18 cellular contexts compared by ENCODE assay signal in the genomic region with DNA sequence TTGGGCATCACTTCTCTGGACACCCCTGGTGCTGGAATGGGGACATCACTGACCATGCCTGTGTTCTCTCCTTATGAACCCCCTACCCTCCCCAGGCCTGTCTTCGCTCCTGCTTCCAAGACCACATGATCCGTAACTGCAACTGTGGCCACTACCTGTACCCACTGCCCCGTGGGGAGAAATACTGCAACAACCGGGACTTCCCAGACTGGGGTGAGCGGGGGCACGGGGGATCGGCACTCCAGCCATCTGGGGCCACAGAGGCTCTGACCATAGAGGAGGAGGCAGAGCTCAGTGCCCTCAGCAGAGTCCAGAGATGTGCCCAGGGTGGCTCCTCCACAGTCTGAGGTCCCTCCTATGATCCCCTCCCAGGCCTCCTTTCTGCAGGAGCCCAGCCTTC.
DNase-seq lines count a peak whose midpoint lies in the region; ATAC-seq, FAIRE-seq and TF ChIP-seq lines count a peak whose summit lies in the region.
"Had no signal": no experiment of that assay in that cellular context is flagged by ENCODE, and none has a peak within 500 bp of the region (broad histone marks: within the 10 kb centered on the region; RNA-seq: fewer than 3 reads in every experiment).

No MANE protein-coding gene starts in this region.

- H4K20me1 ChIP-seq in PC-9 (ENCODE audit: insufficient read depth) (no peaks in the 10 kb centered on the region), GM12878 (ENCODE audit: control insufficient read depth, insufficient read depth) (no peaks in the 10 kb centered on the region)

- in situ Hi-C loops in GM12878 (cut with MboI): no loop called here

- RAD21 ChIA-PET in GM12878 (lab: Charles Lee; ENCODE audit: unreplicated experiment): interaction anchor here (1.1 to 1.3 kb wide), 2 partner anchors 10 to 37 kb away, joined by 3 to 4 read pairs; no protein-coding TSS in a partner anchor

- no peak for TF ChIP-seq RAD21 in GM12878 (IDR thresholded peaks at IDR 0.05; ENCODE audit: insufficient read depth, low read depth, low read length)

- peaks cover 15% of the 10 kb centered on the region for H3F3A ChIP-seq in PC-9 (ENCODE audit: insufficient read depth, low read depth)

- no peak overlapping the region for H2BK12ac ChIP-seq in neuronal stem cell (ENCODE audit: low read length)

- H3K27me3 ChIP-seq in PC-9 (ENCODE audit: insufficient read depth, low read depth) (no peaks in the 10 kb centered on the region), GM12878 (replicated peaks in 1 of 2; ENCODE audit: control insufficient read depth in 2 of 2, insufficient read depth in 2 of 2, low read length in 1 of 2) (no peaks in the 10 kb centered on the region; a peak in 1 of 4 replicates), neuronal stem cell (ENCODE audit: control insufficient read depth in 3 of 3, insufficient read depth in 3 of 3, low read depth in 1 of 3, low read length in 3 of 3) (peaks cover 0 to 5% (median 0%) of the 10 kb centered on the region in 3 experiments)

- TF ChIP-seq CTCF in PC-9 (conservative IDR thresholded peaks at IDR 0.05): no peak
- TF ChIP-seq CTCF in GM12878 (IDR thresholded peaks at IDR 0.05 in 2 of 3, conservative IDR thresholded peaks at IDR 0.05 in 1 of 3; ENCODE audit: control insufficient read depth in 2 of 3, extremely low read depth in 1 of 3, insufficient read depth in 1 of 3, low read depth in 3 of 3, low read length in 3 of 3): no peak

- H3K4me2 ChIP-seq in PC-9 (no peak overlapping the region), GM12878 (ENCODE audit: control insufficient read depth, insufficient read depth) (no peak overlapping the region), neuronal stem cell (ENCODE audit: insufficient read depth, low read length, poor library complexity, severe bottlenecking) (no peak overlapping the region)
- H3K4me2 ChIP-seq: GM23338 had no signal

- no peak overlapping the region for H3K18ac ChIP-seq in neuronal stem cell (ENCODE audit: low read length)

- H2AK5ac ChIP-seq in neuronal stem cell (ENCODE audit: low read depth, low read length): peak overlapping the region; percentile 5

- H2AFZ ChIP-seq in PC-9: no peak overlapping the region
- H2AFZ ChIP-seq in GM12878 (ENCODE audit: control insufficient read depth, low read depth, low read length): no peak overlapping the region
- H2AFZ ChIP-seq in neuronal stem cell (ENCODE audit: low read length): no peak overlapping the region
- H2AFZ ChIP-seq: GM23338 had no signal

- POLR2A ChIA-PET in PC-9 (lab: Charles Lee; ENCODE audit: unreplicated experiment) (no interaction called here), GM12878 (lab: Charles Lee) (interaction anchor here (1.0 kb wide), 1 partner anchor 39 kb away, joined by 3 read pairs; no protein-coding TSS in a partner anchor)

- H3K4me1 ChIP-seq in PC-9 (replicated peaks; ENCODE audit: insufficient read depth) (peaks cover 17% of the 10 kb centered on the region), GM12878 (ENCODE audit: control insufficient read depth, insufficient read depth, low read length) (no peaks in the 10 kb centered on the region), neuronal stem cell (ENCODE audit: control insufficient read depth in 2 of 2, insufficient read depth in 1 of 2, low read depth in 1 of 2, low read length in 2 of 2) (peaks cover 0 to 6% of the 10 kb centered on the region in 2 donors)

- H3K4me3 ChIP-seq in PC-9 (no peak overlapping the region), GM12878 (no peak overlapping the region), neuronal stem cell (ENCODE audit: low read length in 2 of 2) (no peak overlapping the region)
- H3K4me3 ChIP-seq: GM23338 had no signal

- H3K9me2 ChIP-seq in PC-9 (ENCODE audit: insufficient read depth): no peaks in the 10 kb centered on the region

- intact Hi-C loops in PC-9 (cut with micrococcal nuclease; ENCODE audit: unreplicated experiment) (no loop called here), GM12878 (cut with micrococcal nuclease; ENCODE audit: unreplicated experiment) (no loop called here)

- H3K4ac ChIP-seq in neuronal stem cell (ENCODE audit: low read length): no peak overlapping the region

- no peak overlapping the region for H4K91ac ChIP-seq in neuronal stem cell (ENCODE audit: low read depth, low read length, poor library complexity)

- no peak overlapping the region for H2BK5ac ChIP-seq in neuronal stem cell (ENCODE audit: low read length)

- no peak for FAIRE-seq in GM12878 (lab: Jason Lieb, UNC)
- FAIRE-seq: G401.6, GM12891, GM18507, H54 had no signal

- no peak for TF ChIP-seq POLR2A in GM12878 (IDR thresholded peaks at IDR 0.05; ENCODE audit: low read depth, low read length)

- H3K79me1 ChIP-seq in neuronal stem cell (ENCODE audit: low read depth, low read length): no peaks in the 10 kb centered on the region

- no peak overlapping the region for H2BK120ac ChIP-seq in neuronal stem cell (ENCODE audit: low read depth, low read length)

- H3K79me2 ChIP-seq in PC-9 (ENCODE audit: low read depth): no peaks in the 10 kb centered on the region
- H3K79me2 ChIP-seq in GM12878 (ENCODE audit: control insufficient read depth, insufficient read depth, low read length): no peaks in the 10 kb centered on the region

- TF ChIP-seq EP300 in GM12878 (IDR thresholded peaks at IDR 0.05; ENCODE audit: borderline replicate concordance in 1 of 2, control insufficient read depth in 1 of 2, low read depth in 2 of 2, low read length in 2 of 2): no peak

- H4K8ac ChIP-seq in neuronal stem cell (ENCODE audit: low read depth, low read length): no peak overlapping the region

- H3K9ac ChIP-seq in GM12878 (ENCODE audit: control insufficient read depth, insufficient read depth, low read length) (no peak overlapping the region), neuronal stem cell (ENCODE audit: low read depth, low read length, poor library complexity) (no peak overlapping the region)

- H3K14ac ChIP-seq in neuronal stem cell (ENCODE audit: low read length): no peak overlapping the region

- H3K27ac ChIP-seq in PC-9: peak overlapping the region; percentile 40; the same call in 1 of the 2 replicates
- H3K27ac ChIP-seq in GM12878 (ENCODE audit: control insufficient read depth, insufficient read depth): no peak overlapping the region
- H3K27ac ChIP-seq in neuronal stem cell (replicated peaks; ENCODE audit: low read length): no peak overlapping the region

- H3K23ac ChIP-seq in neuronal stem cell (ENCODE audit: low read depth, low read length, poor library complexity): peak overlapping the region; percentile 29

- H3K9me3 ChIP-seq in PC-9 (ENCODE audit: insufficient read depth, low read depth): no peaks in the 10 kb centered on the region
- H3K9me3 ChIP-seq in GM12878 (replicated peaks; ENCODE audit: control insufficient read depth, insufficient read depth, low read length): no peaks in the 10 kb centered on the region
- no peaks in the 10 kb centered on the region for H3K9me3 ChIP-seq in neuronal stem cell (replicated peaks in 1 of 2; ENCODE audit: control insufficient read depth in 2 of 2, insufficient read depth in 1 of 2, low read depth in 1 of 2, low read length in 2 of 2)

- BruUV-seq in PC-9 (replicated peaks; lab: Mats Ljungman, UMichigan) (no TSS peak), GM12878 (replicated peaks; lab: Mats Ljungman, UMichigan) (no TSS peak)

- peak overlapping the region; percentile 12 for H2BK15ac ChIP-seq in neuronal stem cell (ENCODE audit: low read length)

- 34% methylated on average over 7 of the region's 7 CpGs for WGBS in GM12878 (ENCODE audit: insufficient coverage, insufficient replicate concordance, low lambda C conversion rate, missing lambda C conversion rate)
- WGBS in neuronal stem cell (ENCODE audit: extremely low coverage in 2 of 2, insufficient read length in 2 of 2, insufficient replicate concordance in 1 of 2), 2 donors: no CpG with 5 or more reads among the region's 7 CpGs

- H3K36me3 ChIP-seq in PC-9 (ENCODE audit: low read depth) (no peaks in the 10 kb centered on the region), GM12878 (ENCODE audit: control insufficient read depth in 2 of 2, insufficient read depth in 2 of 2, low read length in 1 of 2) (no peaks in the 10 kb centered on the region), neuronal stem cell (replicated peaks in 1 of 2; ENCODE audit: control insufficient read depth in 2 of 2, insufficient read depth in 2 of 2, low read length in 2 of 2) (no peaks in the 10 kb centered on the region)

- peak; percentile 17; the same call in 2 of the 3 replicates for ATAC-seq in GM12878

- CTCF ChIA-PET in PC-9 (lab: Charles Lee) (interaction anchor here (0.6 kb wide), 1 partner anchor 81 kb away, joined by 3 read pairs; no protein-coding TSS in a partner anchor), GM12878 (lab: Yijun Ruan, JAX) (interaction anchor here (0.9 to 2.5 kb wide), 2 partner anchors 9 to 58 kb away, joined by 3 to 8 read pairs; no protein-coding TSS in a partner anchor)

- DNase-seq in PC-9 (no peak), GM12878 (ENCODE audit: low read depth, low spot score) (no peak), neuronal stem cell (ENCODE audit: low spot score) (no peak), DMS79 treated with DMSO at 0.1 percent for 48 hours (lab: John Stamatoyannopoulos, UW) (no peak), epidermal melanocyte (ENCODE audit: insufficient read length, low spot score) (no peak)
- no peak for DNase-seq in activated CD4-positive, CD25-positive, alpha-beta regulatory T cell (lab: John Stamatoyannopoulos, UW)
- DNase-seq: C1 segment of cervical spinal cord; Calu3; CD4-positive, alpha-beta memory T cell; COR-L47; DMS53; DND-41; HCEC 1CT had no signal

- SMC1A ChIA-PET in GM12878 (lab: Charles Lee; ENCODE audit: uncharacterized antibody, unreplicated experiment): interaction anchor here (1.3 kb wide), 1 partner anchor 9 kb away, joined by 6 read pairs; no protein-coding TSS in a partner anchor

TF ChIP-seq in GM12878, 131 proteins besides CTCF, POLR2A, EP300 and RAD21 (continues in another document):
- TF ChIP-seq, protein P1, sequence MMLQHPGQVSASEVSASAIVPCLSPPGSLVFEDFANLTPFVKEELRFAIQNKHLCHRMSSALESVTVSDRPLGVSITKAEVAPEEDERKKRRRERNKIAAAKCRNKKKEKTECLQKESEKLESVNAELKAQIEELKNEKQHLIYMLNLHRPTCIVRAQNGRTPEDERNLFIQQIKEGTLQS (IDR thresholded peaks at IDR 0.05; ENCODE audit: borderline replicate concordance, extremely low read depth, low read depth, low read length): no peak
- TF ChIP-seq, protein P2, sequence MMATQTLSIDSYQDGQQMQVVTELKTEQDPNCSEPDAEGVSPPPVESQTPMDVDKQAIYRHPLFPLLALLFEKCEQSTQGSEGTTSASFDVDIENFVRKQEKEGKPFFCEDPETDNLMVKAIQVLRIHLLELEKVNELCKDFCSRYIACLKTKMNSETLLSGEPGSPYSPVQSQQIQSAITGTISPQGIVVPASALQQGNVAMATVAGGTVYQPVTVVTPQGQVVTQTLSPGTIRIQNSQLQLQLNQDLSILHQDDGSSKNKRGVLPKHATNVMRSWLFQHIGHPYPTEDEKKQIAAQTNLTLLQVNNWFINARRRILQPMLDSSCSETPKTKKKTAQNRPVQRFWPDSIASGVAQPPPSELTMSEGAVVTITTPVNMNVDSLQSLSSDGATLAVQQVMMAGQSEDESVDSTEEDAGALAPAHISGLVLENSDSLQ (IDR thresholded peaks at IDR 0.05): no peak
- TF ChIP-seq HDAC6 (IDR thresholded peaks at IDR 0.05; ENCODE audit: unreplicated experiment): no peak
- no peak for TF ChIP-seq ZBED1 (IDR thresholded peaks at IDR 0.05; ENCODE audit: borderline replicate concordance)
